28 cellular contexts compared by ENCODE assay signal in the genomic region with DNA sequence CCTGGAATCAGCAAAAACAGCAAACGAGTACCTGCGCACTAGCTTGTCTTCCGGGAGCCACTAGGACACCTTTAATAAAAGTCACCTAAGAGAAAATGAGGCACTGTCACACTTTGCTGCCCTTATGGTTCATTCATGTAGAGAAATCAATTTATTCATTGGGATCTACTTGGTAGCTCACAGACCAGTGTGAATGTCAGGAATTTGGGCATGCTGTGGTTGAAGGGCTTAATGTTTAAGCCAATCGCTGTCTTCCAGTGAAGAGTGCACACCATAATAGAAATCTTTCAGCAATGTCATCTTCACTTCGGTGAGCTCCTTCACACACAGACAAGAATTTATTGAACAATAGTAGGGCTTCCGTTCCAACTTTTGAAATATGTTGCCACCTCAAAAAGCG.
DNase-seq lines count a peak whose midpoint lies in the region; ATAC-seq, FAIRE-seq and TF ChIP-seq lines count a peak whose summit lies in the region.
"Had no signal": no experiment of that assay in that cellular context is flagged by ENCODE, and none has a peak within 500 bp of the region (broad histone marks: within the 10 kb centered on the region; RNA-seq: fewer than 3 reads in every experiment).

No MANE protein-coding gene starts in this region.

- H3K27ac ChIP-seq in mesenchymal stem cell (ENCODE audit: low read length, poor library complexity, severe bottlenecking): peak overlapping the region; percentile 40
- no peak overlapping the region for H3K27ac ChIP-seq in left ventricle myocardium inferior (replicated peaks)
- H3K27ac ChIP-seq: A549, KMS-11, PC-9, SJSA1 had no signal

- no peak for TF ChIP-seq POLR2A in H54 (IDR thresholded peaks at IDR 0.05; ENCODE audit: low read depth, low read length)

- peaks cover 0 to 12% of the 10 kb centered on the region in 2 experiments for H3K36me3 ChIP-seq in mesenchymal stem cell (ENCODE audit: control insufficient read depth in 1 of 2, insufficient read depth in 2 of 2, low read depth in 1 of 2, low read length in 2 of 2)
- H3K36me3 ChIP-seq in left ventricle myocardium inferior: peaks cover 10% of the 10 kb centered on the region

- no peaks in the 10 kb centered on the region for H3K9me3 Mint-ChIP-seq in activated CD8-positive, alpha-beta memory T cell treated with anti-CD3 and anti-CD28 coated beads, Interleukin-2, amount 10 ng/mL, durations not matched to agents 7 days and 5 days (ENCODE audit: low read depth)

- H3K4me3 ChIP-seq in mesenchymal stem cell (ENCODE audit: insufficient read depth in 1 of 2, low read depth in 1 of 2, low read length in 2 of 2) (no peak overlapping the region), left ventricle myocardium inferior (no peak overlapping the region)
- H3K4me3 ChIP-seq: A549, PC-9, SJSA1 had no signal

- H3K27me3 Mint-ChIP-seq in T-helper 17 cell: no peaks in the 10 kb centered on the region
- H3K27me3 Mint-ChIP-seq in activated CD8-positive, alpha-beta memory T cell treated with anti-CD3 and anti-CD28 coated beads, Interleukin-2, amount 10 ng/mL, durations not matched to agents 7 days and 5 days: peaks cover 16% of the 10 kb centered on the region

- H3K23ac ChIP-seq in mesenchymal stem cell (ENCODE audit: low read length in 2 of 2): no peak overlapping the region

- ATAC-seq in T-helper 17 cell: no peak
- ATAC-seq in HG02623 (IDR thresholded peaks at IDR 0.05; ENCODE audit: unreplicated experiment): no peak
- ATAC-seq in activated CD8-positive, alpha-beta memory T cell treated with anti-CD3 and anti-CD28 coated beads, Interleukin-2, amount 10 ng/mL, durations not matched to agents 7 days and 5 days: no peak

- no peak overlapping the region for H3K4me2 ChIP-seq in mesenchymal stem cell (ENCODE audit: low read length, poor library complexity, severe bottlenecking)
- H3K4me2 ChIP-seq: A549, KMS-11, PC-9 had no signal

- no peak overlapping the region for H2BK5ac ChIP-seq in mesenchymal stem cell (ENCODE audit: low read depth, low read length, poor library complexity, severe bottlenecking)

- H3K79me1 ChIP-seq in mesenchymal stem cell (replicated peaks; ENCODE audit: low read length, poor library complexity, severe bottlenecking): peaks cover 2% of the 10 kb centered on the region

- H3K27me3 ChIP-seq in mesenchymal stem cell (ENCODE audit: control insufficient read depth in 1 of 2, insufficient read depth in 1 of 2, low read length in 2 of 2) (no peaks in the 10 kb centered on the region), left ventricle myocardium inferior (ENCODE audit: low read depth) (no peaks in the 10 kb centered on the region)
- H3K27me3 ChIP-seq: SJSA1 had no signal

- no peaks in the 10 kb centered on the region for H3K36me3 Mint-ChIP-seq in T-helper 17 cell (ENCODE audit: low read depth)
- H3K36me3 Mint-ChIP-seq in activated CD8-positive, alpha-beta memory T cell treated with anti-CD3 and anti-CD28 coated beads, Interleukin-2, amount 10 ng/mL, durations not matched to agents 7 days and 5 days: peaks cover 3% of the 10 kb centered on the region

- 96% methylated on average over 7 of the region's 7 CpGs for WGBS in mesenchymal stem cell

- H3K14ac ChIP-seq in mesenchymal stem cell (ENCODE audit: low read length in 2 of 2): no peak overlapping the region

- DNase-seq in H54 (ENCODE audit: insufficient read length, low spot score) (no peak), T-helper 17 cell (no peak), glomerular visceral epithelial cell (ENCODE audit: extremely low spot score) (peak; percentile 66), mesenchymal stem cell (no peak), NCI-H1436 (lab: John Stamatoyannopoulos, UW) (no peak), left ventricle myocardium inferior (no peak)
- DNase-seq in activated CD8-positive, alpha-beta memory T cell treated with anti-CD3 and anti-CD28 coated beads, Interleukin-2, amount 10 ng/mL, durations not matched to agents 7 days and 5 days: no peak
- DNase-seq: C1 segment of cervical spinal cord; CD4-positive, alpha-beta memory T cell; COR-L47; DMS53; IMR-90; NCI-H1048; NCI-H1417; NCI-H1694 treated with DMSO at 0.1 percent for 48 hours; NCI-H2081 treated with DMSO at 0.1 percent for 48 hours; NCI-H2171; NCI-H226; NCI-H510A; NCI-H748 treated with DMSO at 0.1 percent for 48 hours; NK-92 treated with Interleukin-12 subunit alpha and Interleukin-12 subunit beta, amount 100 ng/mL, for 24 hours; PC-9; Right ventricle myocardium superior; RPMI8226 had no signal

- H2AFZ ChIP-seq in mesenchymal stem cell (ENCODE audit: low read depth, low read length): no peak overlapping the region
- H2AFZ ChIP-seq: PC-9 had no signal

- H3K4me1 Mint-ChIP-seq in T-helper 17 cell: no peaks in the 10 kb centered on the region
- H3K4me1 Mint-ChIP-seq in activated CD8-positive, alpha-beta memory T cell treated with anti-CD3 and anti-CD28 coated beads, Interleukin-2, amount 10 ng/mL, durations not matched to agents 7 days and 5 days: no peaks in the 10 kb centered on the region
- H3K4me1 Mint-ChIP-seq: CD4-positive, alpha-beta memory T cell had no signal

- H3K9me3 ChIP-seq in T-helper 17 cell (ENCODE audit: control insufficient read depth, low read length, poor library complexity, severe bottlenecking): no peaks in the 10 kb centered on the region
- no peaks in the 10 kb centered on the region for H3K9me3 ChIP-seq in mesenchymal stem cell (ENCODE audit: control insufficient read depth, low read length)
- H3K9me3 ChIP-seq in left ventricle myocardium inferior (replicated peaks): peaks cover 6% of the 10 kb centered on the region
- H3K9me3 ChIP-seq: SJSA1 had no signal

- H2AK5ac ChIP-seq in mesenchymal stem cell (ENCODE audit: low read length, severe bottlenecking): no peak overlapping the region

- peak; percentile 20 for FAIRE-seq in H54 (lab: Jason Lieb, UNC)
- FAIRE-seq: A549 had no signal

- TF ChIP-seq CTCF in left ventricle myocardium inferior (IDR thresholded peaks at IDR 0.05; ENCODE audit: borderline replicate concordance): no peak

- H3K4me1 ChIP-seq in mesenchymal stem cell (ENCODE audit: control insufficient read depth, insufficient read depth, low read depth, low read length) (no peaks in the 10 kb centered on the region), left ventricle myocardium inferior (no peaks in the 10 kb centered on the region)
- H3K4me1 ChIP-seq: A549, SJSA1 had no signal

- H3K4me3 Mint-ChIP-seq in T-helper 17 cell: no peak overlapping the region
- no peak overlapping the region for H3K4me3 Mint-ChIP-seq in activated CD8-positive, alpha-beta memory T cell treated with anti-CD3 and anti-CD28 coated beads, Interleukin-2, amount 10 ng/mL, durations not matched to agents 7 days and 5 days
- H3K4me3 Mint-ChIP-seq: CD4-positive, alpha-beta memory T cell had no signal

- peak overlapping the region; percentile 6 for H3K27ac Mint-ChIP-seq in T-helper 17 cell
- H3K27ac Mint-ChIP-seq in activated CD8-positive, alpha-beta memory T cell treated with anti-CD3 and anti-CD28 coated beads, Interleukin-2, amount 10 ng/mL, durations not matched to agents 7 days and 5 days: no peak overlapping the region
- H3K27ac Mint-ChIP-seq: CD4-positive, alpha-beta memory T cell had no signal

- H2BK12ac ChIP-seq in mesenchymal stem cell (ENCODE audit: low read length in 2 of 2): no peak overlapping the region

- no peak overlapping the region for H2BK120ac ChIP-seq in mesenchymal stem cell (ENCODE audit: low read depth, low read length)

- H3K18ac ChIP-seq in mesenchymal stem cell (ENCODE audit: low read depth in 1 of 2, low read length in 2 of 2): no peak overlapping the region

- H4K91ac ChIP-seq in mesenchymal stem cell (ENCODE audit: low read length): no peak overlapping the region

- intact Hi-C loops in left ventricle myocardium inferior (cut with micrococcal nuclease): no loop called here

- CTCF ChIA-PET in activated CD8-positive, alpha-beta memory T cell treated with anti-CD3 and anti-CD28 coated beads, Interleukin-2, amount 10 ng/mL, durations not matched to agents 7 days and 5 days (lab: Charles Lee): interaction anchor here (1.2 kb wide), 1 partner anchor 64 kb away, joined by 3 read pairs; no protein-coding TSS in a partner anchor

- H4K8ac ChIP-seq in mesenchymal stem cell (ENCODE audit: low read length): no peak overlapping the region

- no peak overlapping the region for H3K9ac ChIP-seq in mesenchymal stem cell (ENCODE audit: low read length)
- H3K9ac ChIP-seq: KMS-11 had no signal

- no peak overlapping the region for H3K4ac ChIP-seq in mesenchymal stem cell (ENCODE audit: low read depth in 1 of 2, low read length in 2 of 2)

- H2BK15ac ChIP-seq in mesenchymal stem cell (ENCODE audit: low read depth, poor library complexity, severe bottlenecking): no peak overlapping the region
